In the genomic region with DNA sequence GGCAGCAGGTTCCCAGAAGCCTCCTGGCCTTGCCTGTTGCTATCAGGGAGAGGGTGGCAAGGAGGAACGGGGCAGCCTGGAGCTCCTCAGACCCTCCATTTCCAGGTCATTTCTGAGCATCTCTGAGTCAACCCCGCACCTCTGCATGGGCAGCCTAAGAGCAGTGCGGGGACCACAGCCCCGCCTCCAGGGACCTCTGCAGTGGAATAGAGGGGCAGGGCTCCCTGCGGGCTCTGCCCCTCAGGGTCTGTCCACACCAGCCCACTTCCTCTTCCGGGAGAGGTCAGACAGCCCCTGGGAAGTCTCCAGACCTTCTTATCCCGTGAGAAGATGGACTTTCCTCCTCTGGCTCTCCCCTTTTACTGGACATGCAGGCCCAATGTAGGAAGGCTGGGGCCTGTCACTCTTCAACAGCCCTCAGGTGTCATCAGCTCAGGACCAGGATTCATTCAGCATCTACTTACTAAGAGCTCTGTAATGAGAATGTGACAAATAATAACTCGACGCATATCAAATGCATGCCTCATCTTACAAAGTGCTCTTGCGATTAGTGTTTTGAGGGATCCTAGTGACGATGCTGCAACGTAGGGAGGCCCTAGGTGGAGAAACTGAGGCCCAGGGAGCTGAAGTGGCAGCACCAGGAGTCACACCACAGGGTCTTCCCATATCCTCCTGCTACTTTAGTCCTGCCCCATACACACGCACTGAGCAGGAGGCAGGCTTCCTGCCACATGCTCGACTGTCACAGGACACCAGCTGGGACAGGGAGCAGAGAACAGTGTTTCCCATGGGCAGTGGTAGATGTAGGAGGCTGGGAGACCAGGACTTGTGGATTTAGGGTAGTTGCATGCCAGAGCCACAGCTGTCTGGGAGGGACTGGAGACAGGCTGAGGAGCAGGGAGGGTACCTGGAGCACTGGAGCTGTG, we compare ENCODE assay signal across 12 cellular contexts. TPM values are rescaled to one million over a fixed set of nuclear protein-coding genes. Genes with fewer than 3 reads are reported as not detected.
DNase-seq lines count a peak whose midpoint lies in the region; ATAC-seq, FAIRE-seq and TF ChIP-seq lines count a peak whose summit lies in the region.
"Had no signal": no experiment of that assay in that cellular context is flagged by ENCODE, and none has a peak within 500 bp of the region (broad histone marks: within the 10 kb centered on the region; RNA-seq: fewer than 3 reads in every experiment).

No MANE protein-coding gene starts in this region.

- H3K4me1 Mint-ChIP-seq in activated naive CD4-positive, alpha-beta T cell treated with anti-CD3 and anti-CD28 coated beads, Interleukin-2, amount 10 ng/mL, durations not matched to agents 7 days and 5 days = peaks cover 14% of the 10 kb centered on the region

- H3K4me1 ChIP-seq in colonic mucosa = no peaks in the 10 kb centered on the region
- no peaks in the 10 kb centered on the region for H3K4me1 ChIP-seq in mucosa of descending colon (ENCODE audit: low read depth)
- peaks cover 0 to 3% of the 10 kb centered on the region in 2 donors for H3K4me1 ChIP-seq in uterus
- H3K4me1 ChIP-seq in small intestine (ENCODE audit: control insufficient read depth in 2 of 2, insufficient read depth in 1 of 2, low read depth in 1 of 2, low read length in 1 of 2) = peaks cover 0 to 6% of the 10 kb centered on the region in 2 donors

- no peak overlapping the region for H3K4me3 ChIP-seq in colonic mucosa
- no peak overlapping the region for H3K4me3 ChIP-seq in mucosa of descending colon
- no peak overlapping the region for H3K4me3 ChIP-seq in uterus
- no peak overlapping the region for H3K4me3 ChIP-seq in small intestine (ENCODE audit: low read depth in 1 of 2, low read length in 2 of 2)

- CTCF ChIA-PET in activated naive CD4-positive, alpha-beta T cell treated with anti-CD3 and anti-CD28 coated beads, Interleukin-2, amount 10 ng/mL, durations not matched to agents 7 days and 5 days (lab: Charles Lee) = no interaction called here

- no peaks in the 10 kb centered on the region for H3K36me3 ChIP-seq in colonic mucosa
- no peaks in the 10 kb centered on the region for H3K36me3 ChIP-seq in mucosa of descending colon (ENCODE audit: low read depth)
- no peaks in the 10 kb centered on the region for H3K36me3 ChIP-seq in uterus
- H3K36me3 ChIP-seq in small intestine (ENCODE audit: control insufficient read depth in 2 of 2, insufficient read depth in 2 of 2, low read length in 2 of 2) = no peaks in the 10 kb centered on the region

- peak; percentile 15 for ATAC-seq in mucosa of descending colon
- ATAC-seq in HG03108 (IDR thresholded peaks at IDR 0.05; ENCODE audit: unreplicated experiment) = no peak
- ATAC-seq: naive thymus-derived CD4-positive, alpha-beta T cell had no signal

- no peak overlapping the region for H3K4me3 Mint-ChIP-seq in activated naive CD4-positive, alpha-beta T cell treated with anti-CD3 and anti-CD28 coated beads, Interleukin-2, amount 10 ng/mL, durations not matched to agents 7 days and 5 days
- H3K4me3 Mint-ChIP-seq: naive thymus-derived CD4-positive, alpha-beta T cell had no signal

- peaks cover 22% of the 10 kb centered on the region for H3K27me3 Mint-ChIP-seq in activated naive CD4-positive, alpha-beta T cell treated with anti-CD3 and anti-CD28 coated beads, Interleukin-2, amount 10 ng/mL, durations not matched to agents 7 days and 5 days
- H3K27me3 Mint-ChIP-seq: naive thymus-derived CD4-positive, alpha-beta T cell had no signal

- H3K9me3 ChIP-seq in colonic mucosa = no peaks in the 10 kb centered on the region
- no peaks in the 10 kb centered on the region for H3K9me3 ChIP-seq in mucosa of descending colon
- H3K9me3 ChIP-seq in uterus = no peaks in the 10 kb centered on the region
- no peaks in the 10 kb centered on the region for H3K9me3 ChIP-seq in small intestine (ENCODE audit: control insufficient read depth, low read depth)

- no peaks in the 10 kb centered on the region for H3K36me3 Mint-ChIP-seq in activated naive CD4-positive, alpha-beta T cell treated with anti-CD3 and anti-CD28 coated beads, Interleukin-2, amount 10 ng/mL, durations not matched to agents 7 days and 5 days
- H3K36me3 Mint-ChIP-seq: naive thymus-derived CD4-positive, alpha-beta T cell had no signal

- peak overlapping the region; percentile 12 for H3K27ac Mint-ChIP-seq in activated naive CD4-positive, alpha-beta T cell treated with anti-CD3 and anti-CD28 coated beads, Interleukin-2, amount 10 ng/mL, durations not matched to agents 7 days and 5 days

- no peak for DNase-seq in activated naive CD4-positive, alpha-beta T cell treated with anti-CD3 and anti-CD28 coated beads, Interleukin-2, amount 10 ng/mL, durations not matched to agents 7 days and 5 days
- DNase-seq in activated naive CD4-positive, alpha-beta T cell treated with anti-CD3 and anti-CD28 coated beads, Interleukin-2, amount 50 U/mL, for 16 hours = no peak
- DNase-seq in colonic mucosa = no peak
- DNase-seq in mucosa of descending colon = no peak
- no peak for DNase-seq in uterus
- DNase-seq in islet precursor cell = no peak
- DNase-seq in small intestine = no peak
- DNase-seq: naive thymus-derived CD4-positive, alpha-beta T cell; stimulated activated CD4-positive, alpha-beta T cell treated with anti-CD3 and anti-CD28 coated beads, Interleukin-1b, Interleukin-23, amount 100 ng/mL, for 48 hours had no signal

- intact Hi-C loops in colonic mucosa (cut with DNase I) (no loop called here), mucosa of descending colon (cut with DNase I, micrococcal nuclease) (no loop called here), uterus (cut with DNase I; ENCODE audit: low total_unique reads) (no loop called here)

- no peak for TF ChIP-seq CTCF in colonic mucosa (IDR thresholded peaks at IDR 0.05)
- no peak for TF ChIP-seq CTCF in mucosa of descending colon (IDR thresholded peaks at IDR 0.05)
- TF ChIP-seq CTCF in uterus (IDR thresholded peaks at IDR 0.05) = no peak

- no peaks in the 10 kb centered on the region for H3K27me3 ChIP-seq in colonic mucosa
- H3K27me3 ChIP-seq in uterus = no peaks in the 10 kb centered on the region
- H3K27me3 ChIP-seq in small intestine (ENCODE audit: control insufficient read depth in 2 of 2, insufficient read depth in 2 of 2, low read length in 2 of 2) = no peaks in the 10 kb centered on the region

- no peak overlapping the region for H3K9ac ChIP-seq in colonic mucosa (ENCODE audit: low read depth in 2 of 2, low read length in 2 of 2)

- TF ChIP-seq POLR2A in uterus (IDR thresholded peaks at IDR 0.05) = no peak

- no peaks in the 10 kb centered on the region for H3K9me3 Mint-ChIP-seq in activated naive CD4-positive, alpha-beta T cell treated with anti-CD3 and anti-CD28 coated beads, Interleukin-2, amount 10 ng/mL, durations not matched to agents 7 days and 5 days
- H3K9me3 Mint-ChIP-seq: naive thymus-derived CD4-positive, alpha-beta T cell had no signal

- no peak for FAIRE-seq in small intestine (lab: Jason Lieb, UNC)
- FAIRE-seq: bronchial epithelial cell had no signal

- 77 to 83% (median 78%) methylated on average over 14 of the region's 14 CpGs for WGBS in small intestine, 3 donors

- H3K27ac ChIP-seq in colonic mucosa (peak overlapping the region; percentile 24), uterus (peak overlapping the region; percentile 54 to 70), small intestine (ENCODE audit: low read depth in 1 of 2, low read length in 1 of 2) (peak overlapping the region in 1 of 2 donors; percentile 67)

RNA-seq across cellular contexts. Expression of a gene that starts 28.0 kb away (rescaled TPM):
- total RNA-seq in colonic mucosa (1 to 10 TPM; 1.6 to 9.2 TPM), mucosa of descending colon (10 to 100 TPM in 1 of 3 donors, 1 to 10 TPM in 2; 6.7 to 13.1 (median 8.6) TPM), uterus (not detected)
- 100 to 1,000 TPM in 1 of 3 donors, 10 to 100 TPM in 2; 11.8 to 122 (median 35.8) TPM for polyA plus RNA-seq in small intestine
- total RNA-seq: bronchial epithelial cell, glomerular endothelial cell had no signal
- polyA plus RNA-seq: naive thymus-derived CD4-positive, alpha-beta T cell had no signal

RNA-seq across cellular contexts. Expression of a gene that starts 36.4 kb away (rescaled TPM):
- total RNA-seq in colonic mucosa (100 to 1,000 TPM; 102 to 105 TPM), mucosa of descending colon (100 to 1,000 TPM in 1 of 3 donors, 10 to 100 TPM in 2; 46.3 to 103 (median 71.2) TPM), uterus (100 to 1,000 TPM in 1 of 4 donors, 10 to 100 TPM in 3; 12.3 to 114 (median 65.2) TPM)
- polyA plus RNA-seq in small intestine = 100 to 1,000 TPM in 1 of 3 donors, 10 to 100 TPM in 2; 35.8 to 130 (median 82.3) TPM
